In the genomic region with DNA sequence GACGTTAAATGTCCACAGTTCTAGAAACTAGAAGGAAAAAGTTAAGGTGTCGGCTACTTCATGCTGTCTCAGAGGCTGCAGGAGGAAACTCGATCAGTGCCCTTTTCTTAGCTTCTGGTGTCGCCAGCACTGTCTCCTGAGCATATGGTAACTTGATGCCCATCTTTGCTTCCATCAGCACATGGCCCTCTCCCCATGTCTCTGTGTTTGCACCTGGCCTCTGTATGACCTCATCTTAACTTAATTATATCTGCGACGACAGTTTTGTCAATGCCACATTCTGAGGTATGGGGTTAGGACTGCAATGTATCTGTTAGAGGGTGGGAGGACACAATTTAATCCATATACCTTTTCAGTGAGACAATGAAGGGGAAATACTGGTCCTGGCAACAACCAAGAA, we compare ENCODE assay signal across 22 cellular contexts.
"Had no signal": no experiment of that assay in that cellular context is flagged by ENCODE, and none has a peak within 500 bp of the region (broad histone marks: within the 10 kb centered on the region; RNA-seq: fewer than 3 reads in every experiment).

No MANE protein-coding gene starts in this region.

- DNase-seq: activated B cell treated with CpG ODN at 0.5 μM for 24 hours; activated CD4-positive, alpha-beta T cell treated with anti-CD3 and anti-CD28 coated beads for 36 hours; activated CD4-positive, alpha-beta T cell treated with anti-CD3 and anti-CD28 coated beads, Interleukin-2, amount 50 U/mL, for 4 hours; activated CD8-positive, alpha-beta memory T cell treated with anti-CD3 and anti-CD28 coated beads for 24 hours; activated CD8-positive, alpha-beta memory T cell treated with anti-CD3 and anti-CD28 coated beads, Interleukin-2, amount 50 U/mL, for 4 hours; activated effector memory CD4-positive, alpha-beta T cell treated with Interleukin-2 at 50 U/mL for 16 hours; activated naive CD4-positive, alpha-beta T cell treated with anti-CD3 and anti-CD28 coated beads for 36 hours; activated T-cell treated with anti-CD3 and anti-CD28 coated beads, Interleukin-2, amount 50 U/mL, for 72 hours; amygdala; colonic mucosa; dorsolateral prefrontal cortex; effector memory CD8-positive, alpha-beta T cell; foreskin melanocyte; immature natural killer cell; midbrain; spleen; stimulated activated CD4-positive, alpha-beta T cell treated with anti-CD3 and anti-CD28 coated beads, Interleukin-4, amount 100 ng/mL, for 1 hour; stimulated activated naive CD4-positive, alpha-beta T cell; T1000; upper lobe of right lung had no signal

- ATAC-seq: activated CD4-positive, alpha-beta T cell treated with anti-CD3 and anti-CD28 coated beads for 36 hours; activated T-cell treated with anti-CD3 and anti-CD28 coated beads, Interleukin-2, amount 50 U/mL, for 72 hours; effector memory CD8-positive, alpha-beta T cell; esophagus mucosa; natural killer cell treated with Interleukin-12 subunit alpha and Interleukin-12 subunit beta and Interleukin-15 and Interleukin-18, amount 100 ng/mL, for 72 hours; upper lobe of right lung had no signal
